Comparison of ENCODE assay signal across 19 cellular contexts in genomic region chr14:95499354-95499750, GRCh38. TPM values are rescaled to one million over a fixed set of nuclear protein-coding genes. Genes with fewer than 3 reads are reported as not detected.
DNase-seq lines count a peak whose midpoint lies in the region; ATAC-seq, FAIRE-seq and TF ChIP-seq lines count a peak whose summit lies in the region.
"Had no signal": no experiment of that assay in that cellular context is flagged by ENCODE, and none has a peak within 500 bp of the region (broad histone marks: within the 10 kb centered on the region; RNA-seq: fewer than 3 reads in every experiment).

No MANE protein-coding gene starts in this region.

- ATAC-seq in activated naive CD4-positive, alpha-beta T cell treated with anti-CD3 and anti-CD28 coated beads, Interleukin-2, amount 50 U/mL, for 72 hours: peak; percentile 24 to 50
- ATAC-seq in GM12878 (no peak), HG02623 (IDR thresholded peaks at IDR 0.05; ENCODE audit: unreplicated experiment) (no peak), GM21381 (IDR thresholded peaks at IDR 0.05; ENCODE audit: unreplicated experiment) (no peak)

- peak overlapping the region in 1 of 2 donors; percentile 75 for H3K27ac Mint-ChIP-seq in activated naive CD4-positive, alpha-beta T cell treated with anti-CD3 and anti-CD28 coated beads, Interleukin-2, amount 50 U/mL, for 72 hours
- H3K27ac Mint-ChIP-seq in IgD-negative memory B cell: peak overlapping the region; percentile 13 to 88 (median 73)
- H3K27ac Mint-ChIP-seq: mesothelial cell of epicardium had no signal

- H3K27me3 Mint-ChIP-seq in IgD-negative memory B cell: no peaks in the 10 kb centered on the region

- RAD21 ChIA-PET in GM12878 (lab: Charles Lee; ENCODE audit: unreplicated experiment): interaction anchor here (1.0 to 4.3 kb wide), 4 partner anchors 16 to 52 kb away, joined by 3 to 17 read pairs (median 4); partner anchors contain the start of gene SYNE3

- no peak for FAIRE-seq in GM12878 (lab: Jason Lieb, UNC)
- FAIRE-seq: endothelial cell of umbilical vein, urothelium cell line had no signal

- H3K4me3 ChIP-seq in GM12878 (no peak overlapping the region), ovary (no peak overlapping the region)
- H3K4me3 ChIP-seq: adrenal gland, gastroesophageal sphincter, SJCRH30 had no signal

- SMC1A ChIA-PET in GM12878 (lab: Charles Lee; ENCODE audit: uncharacterized antibody, unreplicated experiment): interaction anchor here (0.8 to 8.2 kb wide), 4 partner anchors 16 to 27 kb away, joined by 3 to 69 read pairs (median 4); no protein-coding TSS in a partner anchor

- no peak for TF ChIP-seq EP300 in GM12878 (IDR thresholded peaks at IDR 0.05; ENCODE audit: borderline replicate concordance in 1 of 2, control insufficient read depth in 1 of 2, low read depth in 2 of 2, low read length in 2 of 2)
- no peak for TF ChIP-seq EP300 in ovary (IDR thresholded peaks at IDR 0.05)

- H3K4me3 Mint-ChIP-seq in IgD-negative memory B cell: peak overlapping the region in 2 of 4 donors; percentile 31 to 51
- H3K4me3 Mint-ChIP-seq: mesothelial cell of epicardium had no signal

- H3K4me2 ChIP-seq in GM12878 (ENCODE audit: control insufficient read depth, insufficient read depth): peak overlapping the region; percentile 69

- no TSS peak for BruUV-seq in GM12878 (replicated peaks; lab: Mats Ljungman, UMichigan)

- no peaks in the 10 kb centered on the region for H3K27me3 ChIP-seq in GM12878 (replicated peaks in 1 of 2; ENCODE audit: control insufficient read depth in 2 of 2, insufficient read depth in 2 of 2, low read length in 1 of 2)
- no peaks in the 10 kb centered on the region for H3K27me3 ChIP-seq in ovary
- H3K27me3 ChIP-seq: adrenal gland, gastroesophageal sphincter, SJCRH30 had no signal

- no peak for TF ChIP-seq RAD21 in GM12878 (IDR thresholded peaks at IDR 0.05; ENCODE audit: insufficient read depth, low read depth, low read length)

- H3K9me3 ChIP-seq in GM12878 (replicated peaks; ENCODE audit: control insufficient read depth, insufficient read depth, low read length): no peaks in the 10 kb centered on the region
- no peaks in the 10 kb centered on the region for H3K9me3 ChIP-seq in ovary
- H3K9me3 ChIP-seq: adrenal gland, gastroesophageal sphincter, SJCRH30 had no signal

- POLR2A ChIA-PET in GM12878 (lab: Charles Lee): interaction anchor here (1.2 to 17.4 kb wide), 2 partner anchors 10 to 16 kb away, joined by 4 to 276 read pairs; partner anchors contain the start of gene SYNE3

- TF ChIP-seq POLR2A in GM12878 (IDR thresholded peaks at IDR 0.05; ENCODE audit: low read depth, low read length) (no peak), ovary (IDR thresholded peaks at IDR 0.05) (no peak)

- CTCF ChIA-PET in GM12878 (lab: Yijun Ruan, JAX): interaction anchor here (1.6 to 3.3 kb wide), 4 partner anchors 20 to 28 kb away, joined by 4 to 15 read pairs (median 6); no protein-coding TSS in a partner anchor

- 3% methylated on average over 1 of the region's 1 CpG for WGBS in GM12878 (ENCODE audit: insufficient coverage, insufficient replicate concordance, low lambda C conversion rate, missing lambda C conversion rate)
- WGBS in ovary, 3 donors: 25 to 29% (median 29%) methylated on average over 1 of the region's 1 CpG

- H2AFZ ChIP-seq in GM12878 (ENCODE audit: control insufficient read depth, low read depth, low read length): no peak overlapping the region

- H4K20me1 ChIP-seq in GM12878 (ENCODE audit: control insufficient read depth, insufficient read depth): no peaks in the 10 kb centered on the region

- peaks cover 58 to 79% (median 77%) of the 10 kb centered on the region in 3 donors for H3K4me1 Mint-ChIP-seq in IgD-negative memory B cell

- H3K36me3 Mint-ChIP-seq in activated naive CD4-positive, alpha-beta T cell treated with anti-CD3 and anti-CD28 coated beads, Interleukin-2, amount 50 U/mL, for 72 hours: peaks cover 8 to 26% of the 10 kb centered on the region in 2 donors
- H3K36me3 Mint-ChIP-seq in IgD-negative memory B cell: peaks cover 17% of the 10 kb centered on the region
- H3K36me3 Mint-ChIP-seq: mesothelial cell of epicardium had no signal

- intact Hi-C loops in GM12878 (cut with micrococcal nuclease; ENCODE audit: unreplicated experiment): loop anchor here (5.0 kb wide), 1 partner anchor 33 kb away; no protein-coding TSS in a partner anchor
- intact Hi-C loops in ovary (cut with DNase I): no loop called here

- H3K9me3 Mint-ChIP-seq in activated naive CD4-positive, alpha-beta T cell treated with anti-CD3 and anti-CD28 coated beads, Interleukin-2, amount 50 U/mL, for 72 hours: no peaks in the 10 kb centered on the region
- H3K9me3 Mint-ChIP-seq in IgD-negative memory B cell: no peaks in the 10 kb centered on the region
- H3K9me3 Mint-ChIP-seq: mesothelial cell of epicardium had no signal

- TF ChIP-seq CTCF in GM12878 (IDR thresholded peaks at IDR 0.05 in 2 of 3, conservative IDR thresholded peaks at IDR 0.05 in 1 of 3; ENCODE audit: control insufficient read depth in 2 of 3, extremely low read depth in 1 of 3, insufficient read depth in 1 of 3, low read depth in 3 of 3, low read length in 3 of 3) (no peak), ovary (IDR thresholded peaks at IDR 0.05) (no peak)

- H3K36me3 ChIP-seq in GM12878 (ENCODE audit: control insufficient read depth in 2 of 2, insufficient read depth in 2 of 2, low read length in 1 of 2) (peaks cover 9 to 19% of the 10 kb centered on the region in 2 experiments), ovary (no peaks in the 10 kb centered on the region)
- H3K36me3 ChIP-seq: adrenal gland, gastroesophageal sphincter had no signal

- no peak overlapping the region for H3K9ac ChIP-seq in GM12878 (ENCODE audit: control insufficient read depth, insufficient read depth, low read length)

- in situ Hi-C loops in GM12878 (cut with MboI): no loop called here

- H3K27ac ChIP-seq in GM12878 (ENCODE audit: control insufficient read depth, insufficient read depth) (peak overlapping the region; percentile 21), substantia nigra (ENCODE audit: low read depth, low read length, poor library complexity, severe bottlenecking) (peak overlapping the region; percentile 93), ovary (no peak overlapping the region)

- DNase-seq in activated naive CD4-positive, alpha-beta T cell treated with anti-CD3 and anti-CD28 coated beads, Interleukin-2, amount 50 U/mL, for 72 hours (ENCODE audit: low spot score in 2 of 2): no peak
- no peak for DNase-seq in activated naive CD4-positive, alpha-beta T cell (lab: John Stamatoyannopoulos, UW)
- DNase-seq in GM12878 (ENCODE audit: low read depth, low spot score) (no peak), substantia nigra (lab: John Stamatoyannopoulos, UW) (no peak), ovary (no peak)
- DNase-seq: cerebellar nuclear complex; DMS79 treated with DMSO at 0.1 percent for 48 hours; H7; NCI-H2171 treated with DMSO at 0.1 percent for 48 hours; stimulated activated CD4-positive, alpha-beta T cell treated with anti-CD3 and anti-CD28 coated beads, Interleukin-4, amount 100 ng/mL, for 1 hour had no signal

- H3K4me1 ChIP-seq in GM12878 (ENCODE audit: control insufficient read depth, insufficient read depth, low read length) (peaks cover 90% of the 10 kb centered on the region), ovary (ENCODE audit: insufficient read depth) (peaks cover 8% of the 10 kb centered on the region)

- H3K79me2 ChIP-seq in GM12878 (ENCODE audit: control insufficient read depth, insufficient read depth, low read length): peaks cover 87% of the 10 kb centered on the region

RNA-seq across cellular contexts. Expression of gene SYNE3, which starts 17.1 kb away (rescaled TPM):
- total RNA-seq in activated naive CD4-positive, alpha-beta T cell treated with anti-CD3 and anti-CD28 coated beads, Interleukin-2, amount 50 U/mL, for 72 hours: 10 to 100 TPM in 1 of 2 donors, 1 to 10 TPM in 1; 9.9 to 73.8 TPM
- polyA plus RNA-seq in IgD-negative memory B cell (8.8 TPM), GM12878 (2011; rRNA removed) (9.2 and 13.7 TPM in 2 replicates), GM12878 (2014; fragmentation: Illumina TruSeq; extraction: Trizol) (11.4 and 12.9 TPM in 2 replicates), GM12878 (2014; fragmentation: Nextera tagmentation; extraction: Ambion mirVana) (1 to 10 TPM; 1.4 TPM), GM12878 (2014; rRNA removed) (16.3 and 17.2 TPM in 2 replicates), GM12878 (2016; fragmentation: Nextera tagmentation; extraction: Ambion mirVana) (10 to 100 TPM; 11.6 to 13.0 TPM), ovary (1 to 10 TPM; 3.7 to 5.1 TPM)
- 85.2 and 87.1 TPM in 2 replicates for total RNA-seq in GM12878 (2013; cell fraction: nucleolus; rRNA removed)
- total RNA-seq in GM12878 (2014; rRNA removed) (18.5 and 20.0 TPM in 2 replicates), GM12878 (2014; rRNA removed; fragmentation: Illumina TruSeq; extraction: Trizol) (16.2 and 16.7 TPM in 2 replicates), GM12878 (2021) (40.0 and 44.1 TPM in 2 replicates), ovary (10 to 100 TPM in 5 of 7 donors, 1 to 10 TPM in 2; 6.4 to 26.0 (median 14.9) TPM)
- polyA plus RNA-seq in GM12878 (2011; ENCODE audit: low read depth): 3.2 TPM
- polyA plus RNA-seq in GM12878 (2011; cell fraction: cytosol; rRNA removed): 8.8 and 9.1 TPM in 2 replicates
- 35.2 and 47.8 TPM in 2 replicates for polyA plus RNA-seq in GM12878 (2011; cell fraction: nucleus; rRNA removed)
- polyA plus RNA-seq in GM12878 (2012): 5.3 and 5.8 TPM in 2 replicates
- 23.6 and 27.6 TPM in 2 replicates for polyA minus RNA-seq in GM12878 (2011; rRNA and poly(A)+ RNA removed)
- 11.1 and 11.3 TPM in 2 replicates for polyA minus RNA-seq in GM12878 (2011; cell fraction: cytosol; rRNA and poly(A)+ RNA removed)
- polyA minus RNA-seq in GM12878 (2011; cell fraction: nucleus; rRNA and poly(A)+ RNA removed): 21.9 and 38.7 TPM in 2 replicates

RNA-seq across cellular contexts. Expression of gene GLRX5, which starts 35.5 kb away (rescaled TPM):
- 10 to 100 TPM; 36.0 to 45.9 TPM for total RNA-seq in activated naive CD4-positive, alpha-beta T cell treated with anti-CD3 and anti-CD28 coated beads, Interleukin-2, amount 50 U/mL, for 72 hours
- polyA plus RNA-seq in IgD-negative memory B cell (34.5 TPM), GM12878 (2011; rRNA removed) (60.9 and 71.4 TPM in 2 replicates), GM12878 (2014; fragmentation: Illumina TruSeq; extraction: Trizol) (71.2 and 82.5 TPM in 2 replicates), GM12878 (2014; fragmentation: Nextera tagmentation; extraction: Ambion mirVana) (10 to 100 TPM; 13.7 to 28.8 TPM), GM12878 (2014; rRNA removed) (53.0 and 56.8 TPM in 2 replicates), GM12878 (2016; fragmentation: Nextera tagmentation; extraction: Ambion mirVana) (100 to 1,000 TPM in 1 of 2 experiments, 10 to 100 TPM in 1; 12.8 to 139 TPM), ovary (100 to 1,000 TPM in 1 of 2 donors, 10 to 100 TPM in 1; 52.6 to 105 TPM)
- total RNA-seq in GM12878 (2013; cell fraction: nucleolus; rRNA removed): 4.1 and 4.4 TPM in 2 replicates
- total RNA-seq in GM12878 (2014; rRNA removed) (60.4 and 66.9 TPM in 2 replicates), GM12878 (2014; rRNA removed; fragmentation: Illumina TruSeq; extraction: Trizol) (57.9 and 58.5 TPM in 2 replicates), GM12878 (2021) (48.2 and 53.8 TPM in 2 replicates), ovary (10 to 100 TPM; 38.0 to 49.2 (median 41.7) TPM)
- 38.1 TPM for polyA plus RNA-seq in GM12878 (2011; ENCODE audit: low read depth)
- 23.4 and 28.6 TPM in 2 replicates for polyA plus RNA-seq in GM12878 (2011; cell fraction: cytosol; rRNA removed)
- 11.2 and 13.0 TPM in 2 replicates for polyA plus RNA-seq in GM12878 (2011; cell fraction: nucleus; rRNA removed)
- 30.1 and 36.5 TPM in 2 replicates for polyA plus RNA-seq in GM12878 (2012)
- polyA minus RNA-seq in GM12878 (2011; rRNA and poly(A)+ RNA removed): 13.3 and 15.7 TPM in 2 replicates
- polyA minus RNA-seq in GM12878 (2011; cell fraction: cytosol; rRNA and poly(A)+ RNA removed): 8.0 and 9.5 TPM in 2 replicates
- polyA minus RNA-seq in GM12878 (2011; cell fraction: nucleus; rRNA and poly(A)+ RNA removed): 3.6 and 7.3 TPM in 2 replicates

Comparison
In these comparisons a context has a peak if more than half of its experiments do, and no peak if none do; other contexts are left out.
1. ATAC-seq: peak in activated naive CD4-positive, alpha-beta T cell treated with anti-CD3 and anti-CD28 coated beads, Interleukin-2, amount 50 U/mL, for 72 hours (2 of 2); none in GM12878 (single experiment), HG02623 (single experiment) and GM21381 (single experiment).
2. H3K27ac ChIP-seq: peak in GM12878 (single experiment) and substantia nigra (single experiment); none in ovary (0 of 2).